ENCODE assay signal across 10 cellular contexts in the genomic region with DNA sequence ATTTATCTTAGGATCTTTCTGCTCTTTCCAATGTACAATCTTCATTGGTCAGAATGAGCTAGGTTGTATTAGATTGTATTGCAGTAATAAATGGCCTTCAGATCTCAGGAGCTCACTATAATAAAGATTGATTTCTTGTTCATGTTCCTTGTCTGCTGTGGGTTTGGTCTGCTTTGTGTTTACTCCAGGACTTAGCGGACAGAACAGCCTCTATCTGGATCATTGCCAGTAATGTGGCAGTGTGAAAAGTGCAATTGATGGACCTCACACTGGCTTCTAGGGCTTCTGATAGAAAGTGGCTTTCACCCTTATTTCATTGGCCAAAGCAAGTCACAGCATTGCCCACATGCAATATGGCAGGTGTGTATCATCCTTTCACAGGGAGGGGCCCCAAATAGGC.
A peak's percentile ranks its signal among the peaks of the same experiment; 100 is the strongest.
DNase-seq lines count a peak whose midpoint lies in the region; ATAC-seq and TF ChIP-seq lines count a peak whose summit lies in the region.
"Had no signal": no experiment of that assay in that cellular context is flagged by ENCODE, and none has a peak within 500 bp of the region (broad histone marks: within the 10 kb centered on the region; RNA-seq: fewer than 3 reads in every experiment).

No MANE protein-coding gene starts in this region.

- intact Hi-C loops in activated CD4-positive, alpha-beta T cell treated with anti-CD3 and anti-CD28 coated beads, Interleukin-2, amount 10 ng/mL, durations not matched to agents 24 days and 14 days (cut with micrococcal nuclease), result loop anchor here (2.0 to 10.0 kb wide), 2 partner anchors 188 to 380 kb away; no protein-coding TSS in a partner anchor
- intact Hi-C loops in esophagus squamous epithelium (cut with DNase I), result no loop called here

- no peak for ATAC-seq in stimulated activated effector memory CD8-positive, alpha-beta T cell treated with anti-CD3 and anti-CD28 coated beads, Interleukin-12 subunit alpha, Interleukin-12 subunit beta, amount 100 ng/mL, for 72 hours
- no peak for ATAC-seq in activated CD4-positive, CD25-positive, alpha-beta regulatory T cell treated with anti-CD3 and anti-CD28 coated beads, Interleukin-2, amount 50 U/mL, for 24 hours
- no peak for ATAC-seq in GM21576 (IDR thresholded peaks at IDR 0.05; ENCODE audit: unreplicated experiment)
- ATAC-seq in HG03097 (IDR thresholded peaks at IDR 0.05; ENCODE audit: low FRiP score, unreplicated experiment), result no peak

- no peak for TF ChIP-seq POLR2A in esophagus squamous epithelium (IDR thresholded peaks at IDR 0.05)

- H3K27me3 Mint-ChIP-seq in activated CD4-positive, alpha-beta T cell treated with anti-CD3 and anti-CD28 coated beads, Interleukin-2, amount 10 ng/mL, durations not matched to agents 24 days and 14 days, result no peaks in the 10 kb centered on the region

- 38 to 77% methylated on average over 1 of the region's 1 CpG for WGBS in esophagus squamous epithelium, 2 donors

- no peaks in the 10 kb centered on the region for H3K9me3 ChIP-seq in esophagus squamous epithelium
- H3K9me3 ChIP-seq: ovary had no signal

- peak overlapping the region in 3 of 4 donors; percentile 17 to 73 (median 58) for H3K27ac ChIP-seq in esophagus squamous epithelium
- H3K27ac ChIP-seq: ovary had no signal

- peaks cover 42% of the 10 kb centered on the region for H3K4me1 Mint-ChIP-seq in activated CD4-positive, alpha-beta T cell treated with anti-CD3 and anti-CD28 coated beads, Interleukin-2, amount 10 ng/mL, durations not matched to agents 24 days and 14 days
- peaks cover 26% of the 10 kb centered on the region for H3K4me1 Mint-ChIP-seq in stimulated activated effector memory CD8-positive, alpha-beta T cell treated with anti-CD3 and anti-CD28 coated beads, Interleukin-12 subunit alpha, Interleukin-12 subunit beta, amount 100 ng/mL, for 72 hours

- no peak for DNase-seq in activated CD4-positive, alpha-beta T cell treated with anti-CD3 and anti-CD28 coated beads, Interleukin-2, amount 10 ng/mL, durations not matched to agents 24 days and 14 days
- DNase-seq in activated CD4-positive, alpha-beta T cell treated with anti-CD3 and anti-CD28 coated beads, Interleukin-2, amount 50 U/mL, for 48 hours, result no peak
- peak; percentile 6 for DNase-seq in NCI-H446 treated with DMSO at 0.1 percent for 48 hours (lab: John Stamatoyannopoulos, UW)
- no peak for DNase-seq in esophagus squamous epithelium (lab: John Stamatoyannopoulos, UW)
- DNase-seq in stimulated activated effector memory CD8-positive, alpha-beta T cell treated with anti-CD3 and anti-CD28 coated beads, Interleukin-12 subunit alpha, Interleukin-12 subunit beta, amount 100 ng/mL, for 72 hours (ENCODE audit: low spot score in 2 of 2), result no peak
- DNase-seq: activated naive CD4-positive, alpha-beta T cell; ovary had no signal

- H3K9me3 Mint-ChIP-seq in activated CD4-positive, alpha-beta T cell treated with anti-CD3 and anti-CD28 coated beads, Interleukin-2, amount 10 ng/mL, durations not matched to agents 24 days and 14 days, result peaks cover 22% of the 10 kb centered on the region
- peaks cover 4% of the 10 kb centered on the region for H3K9me3 Mint-ChIP-seq in stimulated activated effector memory CD8-positive, alpha-beta T cell treated with anti-CD3 and anti-CD28 coated beads, Interleukin-12 subunit alpha, Interleukin-12 subunit beta, amount 100 ng/mL, for 72 hours

- peak overlapping the region in 1 of 4 donors; percentile 15 for H3K4me3 ChIP-seq in esophagus squamous epithelium
- H3K4me3 ChIP-seq: ovary had no signal

- no peaks in the 10 kb centered on the region for H3K36me3 ChIP-seq in esophagus squamous epithelium
- H3K36me3 ChIP-seq: ovary had no signal

- H3K36me3 Mint-ChIP-seq in activated CD4-positive, alpha-beta T cell treated with anti-CD3 and anti-CD28 coated beads, Interleukin-2, amount 10 ng/mL, durations not matched to agents 24 days and 14 days (ENCODE audit: low read depth), result peaks cover 12% of the 10 kb centered on the region
- H3K36me3 Mint-ChIP-seq in stimulated activated effector memory CD8-positive, alpha-beta T cell treated with anti-CD3 and anti-CD28 coated beads, Interleukin-12 subunit alpha, Interleukin-12 subunit beta, amount 100 ng/mL, for 72 hours, result no peaks in the 10 kb centered on the region

- peaks cover 0 to 23% (median 8%) of the 10 kb centered on the region in 3 donors for H3K4me1 ChIP-seq in esophagus squamous epithelium

- peak overlapping the region; percentile 8 for H3K27ac Mint-ChIP-seq in activated CD4-positive, alpha-beta T cell treated with anti-CD3 and anti-CD28 coated beads, Interleukin-2, amount 10 ng/mL, durations not matched to agents 24 days and 14 days
- peak overlapping the region; percentile 82 for H3K27ac Mint-ChIP-seq in stimulated activated effector memory CD8-positive, alpha-beta T cell treated with anti-CD3 and anti-CD28 coated beads, Interleukin-12 subunit alpha, Interleukin-12 subunit beta, amount 100 ng/mL, for 72 hours

- H3K27me3 ChIP-seq in esophagus squamous epithelium, result no peaks in the 10 kb centered on the region
- H3K27me3 ChIP-seq: ovary had no signal

- TF ChIP-seq CTCF in esophagus squamous epithelium (IDR thresholded peaks at IDR 0.05), result no peak

- no peak overlapping the region for H3K4me3 Mint-ChIP-seq in activated CD4-positive, alpha-beta T cell treated with anti-CD3 and anti-CD28 coated beads, Interleukin-2, amount 10 ng/mL, durations not matched to agents 24 days and 14 days
- H3K4me3 Mint-ChIP-seq in stimulated activated effector memory CD8-positive, alpha-beta T cell treated with anti-CD3 and anti-CD28 coated beads, Interleukin-12 subunit alpha, Interleukin-12 subunit beta, amount 100 ng/mL, for 72 hours, result peak overlapping the region; percentile 41
